Comparison of ENCODE assay signal across 8 cellular contexts in the genomic region with DNA sequence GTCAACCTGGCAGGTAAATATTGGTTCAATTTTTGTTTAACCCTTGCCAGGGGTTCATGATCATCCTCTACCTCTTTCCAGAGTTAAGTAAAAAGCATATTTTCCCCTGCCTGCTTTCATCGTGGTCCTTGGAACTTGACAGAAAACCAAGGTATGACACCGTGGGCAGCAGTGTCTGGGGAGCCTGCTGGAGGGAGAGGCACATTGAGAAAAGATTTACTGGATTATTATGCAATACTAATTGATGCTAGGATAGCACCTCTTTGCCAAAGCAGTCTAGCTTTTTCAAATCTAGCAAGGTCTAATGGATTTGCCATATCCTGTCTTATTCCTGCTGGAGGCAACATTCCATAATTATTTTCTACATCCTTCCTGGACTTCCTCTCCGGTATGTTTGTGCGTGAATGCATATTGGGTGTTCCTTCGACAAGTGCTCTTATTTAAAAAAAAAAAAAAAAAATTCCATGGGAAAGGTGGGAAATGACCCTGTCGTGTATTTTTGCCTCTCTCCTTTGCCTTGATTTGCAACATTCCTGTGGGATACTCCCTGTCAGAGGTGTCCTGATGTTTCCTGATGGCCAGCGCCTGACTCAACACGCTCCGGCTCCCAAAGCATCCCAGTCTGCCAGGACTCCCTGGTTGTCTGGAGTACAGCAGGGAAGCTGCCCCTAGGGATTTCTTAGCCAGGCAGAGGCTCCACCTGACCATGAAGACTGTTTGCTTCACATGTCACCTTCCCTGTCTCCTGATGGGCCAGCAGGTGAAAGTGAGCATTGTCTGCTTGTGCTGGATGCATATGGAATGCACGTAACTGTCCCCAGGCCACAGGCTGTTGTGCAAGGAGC. TPM values are rescaled to one million over a fixed set of nuclear protein-coding genes. Genes with fewer than 3 reads are reported as not detected.
DNase-seq lines count a peak whose midpoint lies in the region; ATAC-seq, FAIRE-seq and TF ChIP-seq lines count a peak whose summit lies in the region.

No MANE protein-coding gene starts in this region.

- H3K9me1 ChIP-seq in K562 (ENCODE audit: control insufficient read depth, insufficient read depth, low read length): no peaks in the 10 kb centered on the region

- H4K20me1 ChIP-seq in K562 (replicated peaks; ENCODE audit: control insufficient read depth, insufficient read depth, low read length): peaks cover 1% of the 10 kb centered on the region; the same call in 1 of the 2 replicates

- POLR2A ChIA-PET in K562 (lab: Yijun Ruan, JAX): interaction anchor here (0.6 to 8.1 kb wide), 25 partner anchors 8 to 274 kb away, joined by 3 to 85 read pairs (median 5); no protein-coding TSS in a partner anchor

- in situ Hi-C loops in K562 (cut with MboI): no loop called here

- H3K4me3 ChIP-seq in CD4-positive, CD25-positive, alpha-beta regulatory T cell (ENCODE audit: low read depth, low read length): no peak overlapping the region
- H3K4me3 ChIP-seq in K562 (peak overlapping the region; percentile 3; the same call in 1 of the 2 replicates), right lobe of liver (no peak overlapping the region), tibial nerve (peak overlapping the region in 2 of 4 donors; percentile 3 to 42)

- peaks cover 0 to 2% (median 0%) of the 10 kb centered on the region in 7 donors for H3K9me3 Mint-ChIP-seq in CD4-positive, CD25-positive, alpha-beta regulatory T cell

- peak in 1 of 2 experiments; percentile 21; a peak in 2 of 4 replicates for TF ChIP-seq RAD21 in K562 (CRISPR knock-in tag; conservative IDR thresholded peaks at IDR 0.05 in 1 of 2, IDR thresholded peaks at IDR 0.05 in 1 of 2)

- H3K27ac Mint-ChIP-seq in CD4-positive, CD25-positive, alpha-beta regulatory T cell: peak overlapping the region in 1 of 3 donors; percentile 80

- H3K27me3 Mint-ChIP-seq in CD4-positive, CD25-positive, alpha-beta regulatory T cell: peaks cover 3% of the 10 kb centered on the region

- H3K4me1 Mint-ChIP-seq in CD4-positive, CD25-positive, alpha-beta regulatory T cell: peaks cover 11 to 44% (median 28%) of the 10 kb centered on the region in 4 donors

- H3K27ac ChIP-seq in CD4-positive, CD25-positive, alpha-beta regulatory T cell (ENCODE audit: insufficient read depth, low read length, poor library complexity, severe bottlenecking): no peak overlapping the region
- peak overlapping the region; percentile 83 for H3K27ac ChIP-seq in K562 (ENCODE audit: extremely low read depth, low read depth, low read length)
- peak overlapping the region; percentile 91 to 100 (median 100) for H3K27ac ChIP-seq in right lobe of liver
- peak overlapping the region; percentile 96 to 98 (median 98) for H3K27ac ChIP-seq in tibial nerve

- peaks cover 28% of the 10 kb centered on the region for H3K4me1 ChIP-seq in CD4-positive, CD25-positive, alpha-beta regulatory T cell (ENCODE audit: control insufficient read depth, insufficient read depth, low read length, poor library complexity, severe bottlenecking)
- H3K4me1 ChIP-seq in K562 (replicated peaks in 1 of 2; ENCODE audit: control insufficient read depth in 2 of 2, insufficient read depth in 2 of 2, low read length in 2 of 2) (peaks cover 49 to 74% of the 10 kb centered on the region in 2 experiments), right lobe of liver (peaks cover 0 to 51% (median 15%) of the 10 kb centered on the region in 4 donors), tibial nerve (peaks cover 0 to 94% (median 56%) of the 10 kb centered on the region in 4 donors)

- no peaks in the 10 kb centered on the region for H3K9me3 ChIP-seq in CD4-positive, CD25-positive, alpha-beta regulatory T cell (ENCODE audit: control insufficient read depth in 2 of 2, low read length in 2 of 2)
- H3K9me3 ChIP-seq in K562 (replicated peaks; ENCODE audit: control insufficient read depth, insufficient read depth, low read depth, low read length) (no peaks in the 10 kb centered on the region), right lobe of liver (no peaks in the 10 kb centered on the region), tibial nerve (no peaks in the 10 kb centered on the region)

- peak; percentile 2; the same call in 1 of the 2 replicates for TF ChIP-seq EP300 in K562 (IDR thresholded peaks at IDR 0.05; ENCODE audit: low read length)
- peak in 1 of 2 donors; percentile 52 for TF ChIP-seq EP300 in tibial nerve (IDR thresholded peaks at IDR 0.05)

- peaks cover 59% of the 10 kb centered on the region for H3K79me2 ChIP-seq in K562 (ENCODE audit: control insufficient read depth, insufficient read depth, low read length)

- intact Hi-C loops in K562 (cut with micrococcal nuclease) (no loop called here), right lobe of liver (cut with DNase I) (no loop called here)

- H3K9ac ChIP-seq in K562 (ENCODE audit: insufficient read depth in 1 of 2, low read depth in 2 of 2, low read length in 2 of 2): peak overlapping the region; percentile 62 to 87; a peak in 3 of 4 replicates

- H3K36me3 ChIP-seq in CD4-positive, CD25-positive, alpha-beta regulatory T cell (ENCODE audit: control insufficient read depth, insufficient read depth, low read length): no peaks in the 10 kb centered on the region
- H3K36me3 ChIP-seq in K562 (ENCODE audit: control insufficient read depth, insufficient read depth, low read length) (peaks cover 50% of the 10 kb centered on the region), right lobe of liver (peaks cover 9 to 17% (median 13%) of the 10 kb centered on the region in 4 donors), tibial nerve (peaks cover 0 to 9% (median 0%) of the 10 kb centered on the region in 3 donors)

- no peak for DNase-seq in CD4-positive, CD25-positive, alpha-beta regulatory T cell
- DNase-seq in M059J (ENCODE audit: low read depth) (peak; percentile 89), K562 (ENCODE audit: extremely low read depth in 1 of 4, low spot score in 3 of 4) (peak in 1 of 4 experiments; percentile 58), right lobe of liver (peak in 1 of 3 donors; percentile 57), tibial nerve (ENCODE audit: low spot score in 2 of 2) (peak in 1 of 2 donors; percentile 24), SKM-1 treated with dmso at 0.1 percent for 144 hours (lab: John Stamatoyannopoulos, UW; ENCODE audit: unreplicated experiment) (no peak)

- H3K4me2 ChIP-seq in K562 (ENCODE audit: insufficient read depth, low read length): peak overlapping the region; percentile 73

- CTCF ChIA-PET in K562 (lab: Yijun Ruan, JAX; ENCODE audit: low intra/inter-chr PET ratio): interaction anchor here (0.8 to 1.6 kb wide), 3 partner anchors 69 to 274 kb away, joined by 3 to 5 read pairs (median 3); no protein-coding TSS in a partner anchor

- no peak for FAIRE-seq in K562 (lab: Jason Lieb, UNC)

- TF ChIP-seq POLR2A in K562 (conservative IDR thresholded peaks at IDR 0.05) (peak; percentile 67), right lobe of liver (IDR thresholded peaks at IDR 0.05) (peak; percentile 39), tibial nerve (IDR thresholded peaks at IDR 0.05) (no peak)

- H3K36me3 Mint-ChIP-seq in CD4-positive, CD25-positive, alpha-beta regulatory T cell: peaks cover 4% of the 10 kb centered on the region

- no TSS peak for BruUV-seq in K562 (replicated peaks; lab: Mats Ljungman, UMichigan)

- H3K27me3 ChIP-seq in CD4-positive, CD25-positive, alpha-beta regulatory T cell (ENCODE audit: control insufficient read depth, insufficient read depth, low read length): no peaks in the 10 kb centered on the region
- H3K27me3 ChIP-seq in K562 (ENCODE audit: control insufficient read depth in 2 of 2, insufficient read depth in 2 of 2, low read length in 2 of 2) (no peaks in the 10 kb centered on the region), right lobe of liver (no peaks in the 10 kb centered on the region), tibial nerve (no peaks in the 10 kb centered on the region)

- no peak overlapping the region for H2AFZ ChIP-seq in K562 (ENCODE audit: low read depth, low read length)

- H3K4me3 Mint-ChIP-seq in CD4-positive, CD25-positive, alpha-beta regulatory T cell: peak overlapping the region in 3 of 4 donors; percentile 42 to 88 (median 85)

- WGBS in K562 (ENCODE audit: insufficient coverage, low coverage, missing lambda C conversion rate): 75% methylated on average over 10 of the region's 10 CpGs
- WGBS in right lobe of liver (ENCODE audit: insufficient coverage, low coverage, low lambda C conversion rate, missing lambda C conversion rate): 36% methylated on average over 9 of the region's 10 CpGs
- WGBS in tibial nerve, 2 donors: 51 to 52% methylated on average over 10 of the region's 10 CpGs

- TF ChIP-seq CTCF in K562 (IDR thresholded peaks at IDR 0.05 in 2 of 3, conservative IDR thresholded peaks at IDR 0.05 in 1 of 3; ENCODE audit: insufficient read depth in 2 of 3, low read depth in 1 of 3, low read length in 3 of 3): no peak
- no peak for TF ChIP-seq CTCF in right lobe of liver (IDR thresholded peaks at IDR 0.05)
- no peak for TF ChIP-seq CTCF in tibial nerve (IDR thresholded peaks at IDR 0.05)

- no peak for ATAC-seq in CD4-positive, CD25-positive, alpha-beta regulatory T cell (ENCODE audit: low read depth in 2 of 2)
- no peak for ATAC-seq in K562
- ATAC-seq in right lobe of liver: peak; percentile 4 to 21 (median 11)
- no peak for ATAC-seq in GM18502 (IDR thresholded peaks at IDR 0.05; ENCODE audit: poor library complexity, unreplicated experiment)
- ATAC-seq in GM19351 (IDR thresholded peaks at IDR 0.05; ENCODE audit: unreplicated experiment): no peak

RNA-seq across cellular contexts. Expression of a gene that starts 6.3 kb away (rescaled TPM):
- total RNA-seq in CD4-positive, CD25-positive, alpha-beta regulatory T cell: 44.4 TPM
- 1 to 10 TPM in 1 of 4 donors, under 1 TPM in 3; 0.65 to 1.2 (median 0.71) TPM for polyA plus RNA-seq in CD4-positive, CD25-positive, alpha-beta regulatory T cell
- total RNA-seq in M059J (2014; rRNA removed; shearing (Covaris generic)): 39.0 and 41.3 TPM in 2 replicates
- total RNA-seq in K562 (2011; cell fraction: chromatin; rRNA removed; ENCODE audit: low replicate concordance): 81.5 and 114 TPM in 2 replicates
- 100 and 103 TPM in 2 replicates for total RNA-seq in K562 (2011; cell fraction: nucleolus; rRNA removed)
- total RNA-seq in K562 (2011; cell fraction: nucleoplasm; rRNA removed): 92.4 and 99.8 TPM in 2 replicates
- 38.7 and 44.5 TPM in 2 replicates for total RNA-seq in K562 (2014; rRNA removed)
- total RNA-seq in K562 (2014; rRNA removed; fragmentation: Illumina TruSeq; extraction: Trizol): 19.4 and 20.6 TPM in 2 replicates
- 27.7 and 27.8 TPM in 2 replicates for total RNA-seq in K562 (2015; rRNA removed; fragmentation: Illumina TruSeq; extraction: Trizol)
- 47.5 and 51.8 TPM in 2 replicates for total RNA-seq in K562 (2021)
- polyA plus RNA-seq in K562 (2011; rRNA removed): 83.9 and 105 TPM in 2 replicates
- polyA plus RNA-seq in K562 (2011; cell fraction: cytosol; rRNA removed): 72.3 and 73.7 TPM in 2 replicates
- 144 and 202 TPM in 2 replicates for polyA plus RNA-seq in K562 (2011; cell fraction: nucleus; rRNA removed)
- polyA plus RNA-seq in K562 (2012): 98.8 and 122 TPM in 2 replicates
- 49.6 and 57.8 TPM in 2 replicates for polyA plus RNA-seq in K562 (2014; fragmentation: Illumina TruSeq; extraction: Trizol)
- polyA plus RNA-seq in K562 (2014; fragmentation: Nextera tagmentation; extraction: Ambion mirVana): 10 to 100 TPM; 12.0 to 24.3 TPM
- polyA plus RNA-seq in K562 (2014; rRNA removed): 30.9 and 31.4 TPM in 2 replicates
- polyA minus RNA-seq in K562 (2011; rRNA and poly(A)+ RNA removed): 76.2 and 78.0 TPM in 2 replicates
- polyA minus RNA-seq in K562 (2011; cell fraction: cytosol; rRNA and poly(A)+ RNA removed): 70.7 and 90.6 TPM in 2 replicates
- 122 and 139 TPM in 2 replicates for polyA minus RNA-seq in K562 (2011; cell fraction: nucleus; rRNA and poly(A)+ RNA removed)
- 100 to 1,000 TPM in 1 of 6 experiments, 10 to 100 TPM in 5; 19.0 to 170 (median 57.7) TPM for total RNA-seq in right lobe of liver
- 10 to 100 TPM; 44.1 to 61.4 (median 53.7) TPM for total RNA-seq in tibial nerve

Comparison
In these comparisons a context has a peak if more than half of its experiments do, and no peak if none do; other contexts are left out.
1. ATAC-seq: peak in right lobe of liver (4 of 4); none in CD4-positive, CD25-positive, alpha-beta regulatory T cell (0 of 2), K562 (single experiment), GM18502 (single experiment) and GM19351 (single experiment).
2. POLR2A ChIP-seq: peak in K562 (single experiment) and right lobe of liver (single experiment); none in tibial nerve (0 of 2).